8 cellular contexts compared by ENCODE assay signal in the genomic region with DNA sequence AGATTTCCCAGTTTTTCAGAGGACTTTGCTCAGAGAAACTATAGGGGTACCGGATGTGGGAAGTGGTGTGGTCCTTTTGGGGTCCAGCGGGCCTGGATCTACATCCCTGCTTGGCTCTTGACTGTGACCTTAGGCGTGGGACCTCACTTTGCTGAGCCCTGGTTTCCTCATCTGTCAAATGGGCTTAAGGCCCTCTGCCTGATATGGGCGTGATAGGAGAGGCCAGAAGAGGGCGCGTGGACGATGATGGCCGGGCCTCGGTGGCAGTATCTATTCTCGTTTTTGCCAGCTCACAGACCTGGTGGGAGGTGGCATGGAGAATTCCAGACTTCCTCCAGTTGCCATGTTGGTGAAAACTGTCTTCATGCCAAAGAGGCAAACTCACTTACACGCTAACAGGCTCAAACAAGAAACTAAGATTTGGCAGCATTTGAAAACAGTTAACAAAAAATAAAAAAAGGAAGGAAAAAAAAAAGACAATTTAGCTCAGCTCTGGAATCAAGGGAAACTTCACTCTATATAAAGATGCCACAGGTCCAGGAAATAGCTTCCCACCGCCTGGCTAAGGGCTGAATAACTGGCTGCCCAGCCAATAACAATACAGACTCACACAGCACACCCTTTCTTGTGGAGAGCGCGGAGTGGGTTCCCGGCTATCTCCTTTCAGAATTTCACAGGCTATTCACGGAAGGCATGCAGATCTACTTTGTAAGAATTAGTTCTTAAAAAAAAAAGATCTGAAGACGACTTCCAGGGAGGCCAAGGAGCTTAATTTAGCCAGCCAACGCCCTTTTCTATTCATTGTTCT. TPM values are rescaled to one million over a fixed set of nuclear protein-coding genes. Genes with fewer than 3 reads are reported as not detected.
DNase-seq lines count a peak whose midpoint lies in the region; ATAC-seq and TF ChIP-seq lines count a peak whose summit lies in the region.

No MANE protein-coding gene starts in this region.

- peaks cover 24% of the 10 kb centered on the region for H3K27me3 Mint-ChIP-seq in CD4-positive, alpha-beta T cell
- H3K27me3 Mint-ChIP-seq in endodermal cell (ENCODE audit: insufficient read depth) = no peaks in the 10 kb centered on the region
- no peaks in the 10 kb centered on the region for H3K27me3 Mint-ChIP-seq in mesothelial cell of epicardium (ENCODE audit: low read depth)

- peaks cover 11% of the 10 kb centered on the region for H3K27me3 ChIP-seq in CD4-positive, alpha-beta T cell (ENCODE audit: control insufficient read depth, insufficient read depth, low read length)
- no peaks in the 10 kb centered on the region for H3K27me3 ChIP-seq in endodermal cell (ENCODE audit: control insufficient read depth, insufficient read depth, low read length, poor library complexity, severe bottlenecking)

- H3K4me3 ChIP-seq in OCI-LY7 (ENCODE audit: low read depth, low read length, poor library complexity, severe bottlenecking) (no peak overlapping the region), endodermal cell (ENCODE audit: low read length) (peak overlapping the region; percentile 99)

- peak overlapping the region; percentile 83 for H3K4me3 Mint-ChIP-seq in CD4-positive, alpha-beta T cell
- H3K4me3 Mint-ChIP-seq in endodermal cell (peak overlapping the region; percentile 89), mesothelial cell of epicardium (peak overlapping the region; percentile 90)

- H3K79me2 ChIP-seq in OCI-LY7 (ENCODE audit: insufficient read depth, low read depth, low read length) = no peaks in the 10 kb centered on the region

- no TSS peak for BruUV-seq in OCI-LY7 (replicated peaks; lab: Mats Ljungman, UMichigan)

- no peak overlapping the region for H3K27ac ChIP-seq in CD4-positive, alpha-beta T cell (ENCODE audit: low read depth, low read length)
- H3K27ac ChIP-seq in OCI-LY7 (ENCODE audit: low read depth, low read length, poor library complexity, severe bottlenecking) (no peak overlapping the region), endodermal cell (ENCODE audit: low read depth, low read length) (peak overlapping the region; percentile 89)

- POLR2A ChIA-PET in CD4-positive, alpha-beta T cell (lab: Charles Lee) = no interaction called here
- POLR2A ChIA-PET in OCI-LY7 (lab: Charles Lee) = no interaction called here

- H3K9me3 Mint-ChIP-seq in CD4-positive, alpha-beta T cell = no peaks in the 10 kb centered on the region
- no peaks in the 10 kb centered on the region for H3K9me3 Mint-ChIP-seq in endodermal cell
- no peaks in the 10 kb centered on the region for H3K9me3 Mint-ChIP-seq in mesothelial cell of epicardium

- H3K27ac Mint-ChIP-seq in CD4-positive, alpha-beta T cell = no peak overlapping the region
- H3K27ac Mint-ChIP-seq in endodermal cell (peak overlapping the region; percentile 95), mesothelial cell of epicardium (peak overlapping the region; percentile 93)

- H3K4me2 ChIP-seq in OCI-LY7 (ENCODE audit: low read length) = no peak overlapping the region

- H3K4me1 ChIP-seq in OCI-LY7 (ENCODE audit: insufficient read depth, low read length, poor library complexity, severe bottlenecking) (no peaks in the 10 kb centered on the region), endodermal cell (ENCODE audit: control insufficient read depth, insufficient read depth, low read length) (peaks cover 8% of the 10 kb centered on the region)

- no peaks in the 10 kb centered on the region for H3K9me3 ChIP-seq in CD4-positive, alpha-beta T cell (ENCODE audit: control insufficient read depth, low read length)
- H3K9me3 ChIP-seq in OCI-LY7 (ENCODE audit: low read length) (no peaks in the 10 kb centered on the region), endodermal cell (ENCODE audit: control insufficient read depth, low read length) (no peaks in the 10 kb centered on the region)

- WGBS in endodermal cell (ENCODE audit: insufficient coverage in 1 of 2, insufficient read length in 1 of 2), 2 experiments = 42 to 52% methylated on average over 14 to 18 of the region's 18 CpGs

- peak overlapping the region; percentile 75 for H3K9ac ChIP-seq in endodermal cell (ENCODE audit: extremely low read depth, low read length, poor library complexity, severe bottlenecking)

- TF ChIP-seq CTCF in CD4-positive, alpha-beta T cell (IDR thresholded peaks at IDR 0.05) = no peak
- TF ChIP-seq CTCF in OCI-LY7 (conservative IDR thresholded peaks at IDR 0.05; ENCODE audit: low read length) = peak; percentile 48
- no peak for TF ChIP-seq CTCF in endodermal cell (conservative IDR thresholded peaks at IDR 0.05)
- TF ChIP-seq CTCF in mesothelial cell of epicardium (IDR thresholded peaks at IDR 0.05; ENCODE audit: unreplicated experiment) = no peak

- peaks cover 14% of the 10 kb centered on the region for H3K4me1 Mint-ChIP-seq in CD4-positive, alpha-beta T cell (ENCODE audit: low read depth)
- H3K4me1 Mint-ChIP-seq in endodermal cell = peaks cover 25% of the 10 kb centered on the region
- H3K4me1 Mint-ChIP-seq in mesothelial cell of epicardium = peaks cover 37% of the 10 kb centered on the region

- DNase-seq in CD4-positive, alpha-beta T cell = no peak
- no peak for DNase-seq in OCI-LY7 (ENCODE audit: low spot score)
- peak; percentile 70 for DNase-seq in endodermal cell
- no peak for DNase-seq in mesothelial cell of epicardium (ENCODE audit: low spot score in 2 of 2, unreplicated experiment in 2 of 2)
- DNase-seq in SW480 (ENCODE audit: low spot score) = no peak
- no peak for DNase-seq in activated CD8-positive, alpha-beta memory T cell treated with anti-CD3 and anti-CD28 coated beads, Interleukin-2, amount 50 U/mL, for 4 hours
- no peak for DNase-seq in activated CD4-positive, CD25-positive, alpha-beta regulatory T cell treated with anti-CD3 and anti-CD28 coated beads, Interleukin-2, amount 50 U/mL, for 72 hours

- ATAC-seq in CD4-positive, alpha-beta T cell (ENCODE audit: poor library complexity) = no peak
- no peak for ATAC-seq in GM21717 (IDR thresholded peaks at IDR 0.05; ENCODE audit: unreplicated experiment)

- no peaks in the 10 kb centered on the region for H3K36me3 Mint-ChIP-seq in CD4-positive, alpha-beta T cell (ENCODE audit: low read depth)
- H3K36me3 Mint-ChIP-seq in endodermal cell (ENCODE audit: low read depth) (peaks cover 5% of the 10 kb centered on the region), mesothelial cell of epicardium (peaks cover 5% of the 10 kb centered on the region)

- CTCF ChIA-PET in CD4-positive, alpha-beta T cell (lab: Charles Lee) = interaction anchor here (1.2 kb wide), 1 partner anchor 12 kb away, joined by 3 read pairs; no protein-coding TSS in a partner anchor
- CTCF ChIA-PET in OCI-LY7 (lab: Charles Lee; ENCODE audit: unreplicated experiment) = no interaction called here

- intact Hi-C loops in CD4-positive, alpha-beta T cell (cut with DNase I, micrococcal nuclease) = loop anchor here in 1 of 2 experiments (10.0 kb wide), 1 partner anchor 502 kb away; a partner anchor contains a TSS
- intact Hi-C loops in OCI-LY7 (cut with micrococcal nuclease; ENCODE audit: unreplicated experiment) = no loop called here

- H4K20me1 ChIP-seq in OCI-LY7 (ENCODE audit: insufficient read depth, low read length) = no peaks in the 10 kb centered on the region

- H3K36me3 ChIP-seq in OCI-LY7 (ENCODE audit: insufficient read depth, low read length) (no peaks in the 10 kb centered on the region), endodermal cell (ENCODE audit: control insufficient read depth, insufficient read depth, low read length) (peaks cover 30% of the 10 kb centered on the region)

- H3K9me2 ChIP-seq in OCI-LY7 (ENCODE audit: insufficient read depth, low read length) = no peaks in the 10 kb centered on the region

- H2AFZ ChIP-seq in OCI-LY7 (ENCODE audit: low read length) = no peak overlapping the region

RNA-seq across cellular contexts. Expression of a gene that starts 1.7 kb away (rescaled TPM):
- total RNA-seq in CD4-positive, alpha-beta T cell = under 1 TPM; 0.60 to 0.95 TPM
- not detected in 2 replicates for total RNA-seq in OCI-LY7 (2014; rRNA removed; shearing (Covaris generic))
- total RNA-seq in OCI-LY7 (2022) (0.10 and 0.11 TPM in 2 replicates), endodermal cell (10 to 100 TPM; 62.2 to 74.9 TPM), mesothelial cell of epicardium (68.9 to 74.4 TPM (median 71.4 TPM) in 3 replicates)
- polyA plus RNA-seq in endodermal cell (2013, experiment 1 of 2) = 46.2 TPM
- polyA plus RNA-seq in endodermal cell (2013, experiment 2 of 2) = 45.0 TPM

Comparison
In these comparisons a context has a peak if more than half of its experiments do, and no peak if none do; other contexts are left out.
1. RNA of a gene that starts 1.7 kb away (total RNA-seq): 62.2 to 74.9 TPM in endodermal cell and 68.9 to 74.4 TPM in mesothelial cell of epicardium; 0.60 to 0.95 TPM in CD4-positive, alpha-beta T cell and 0.10 to 0.11 TPM in OCI-LY7; every median in the first group is over 10 times any median in the second.
2. Peak in every context shown above with its lines, with median percentiles within 50 percentile points of each other: H3K4me3 Mint-ChIP-seq.